Comparison of ENCODE assay signal across 16 cellular contexts in the genomic region with DNA sequence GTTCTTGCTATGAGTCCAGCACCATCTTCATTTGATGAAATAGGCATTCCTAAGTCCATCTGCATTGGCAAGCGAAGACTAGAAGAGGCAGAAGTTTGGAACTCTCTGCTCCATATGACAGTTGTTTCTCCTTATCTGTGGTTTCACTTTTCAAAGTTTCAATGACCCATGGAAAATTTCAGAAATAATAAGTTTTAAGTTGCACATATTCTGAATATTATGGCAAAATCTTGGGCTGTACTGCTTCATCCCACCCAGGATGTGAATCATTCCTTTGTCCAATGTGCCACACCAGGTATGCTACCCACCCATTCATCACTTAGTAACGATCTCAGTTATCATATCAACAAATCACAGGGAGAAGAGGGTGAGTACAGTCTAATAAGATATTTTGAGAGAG.
"Had no signal": no experiment of that assay in that cellular context is flagged by ENCODE, and none has a peak within 500 bp of the region (broad histone marks: within the 10 kb centered on the region; RNA-seq: fewer than 3 reads in every experiment).

No MANE protein-coding gene starts in this region.

- H3K4me1 ChIP-seq: right atrium auricular region had no signal

- H3K27me3 ChIP-seq: adrenal gland, body of pancreas, esophagus muscularis mucosa, right atrium auricular region, thyroid gland had no signal

- ATAC-seq: activated naive CD4-positive, alpha-beta T cell treated with anti-CD3 and anti-CD28 coated beads, Interleukin-2, amount 50 U/mL, for 72 hours; body of pancreas had no signal

- H3K36me3 ChIP-seq: adrenal gland, esophagus muscularis mucosa, left ventricle myocardium inferior, right atrium auricular region, thyroid gland had no signal

- DNase-seq: activated CD4-positive, alpha-beta T cell treated with anti-CD3 and anti-CD28 coated beads, Interleukin-2, amount 50 U/mL, for 4 hours; activated gamma-delta T cell; adrenal gland; body of pancreas; effector CD8-positive, alpha-beta T cell; foreskin fibroblast; glutamatergic neuron; hypothalamus; left ventricle myocardium inferior; stimulated activated CD4-positive, alpha-beta T cell treated with anti-CD3 and anti-CD28 coated beads, Interleukin-2, amount 100 ng/mL, for 24 hours; stimulated activated naive CD4-positive, alpha-beta T cell treated with Interleukin-2 at 50 U/mL for 16 hours; thyroid gland had no signal

- FAIRE-seq: TTC549 had no signal

- H3K27ac ChIP-seq: adrenal gland, body of pancreas, esophagus muscularis mucosa, left ventricle myocardium inferior, right atrium auricular region, thyroid gland had no signal

- H3K9me3 ChIP-seq: adrenal gland, body of pancreas, esophagus muscularis mucosa, thyroid gland had no signal

- H3K4me3 ChIP-seq: adrenal gland, body of pancreas, esophagus muscularis mucosa, left ventricle myocardium inferior, right atrium auricular region, thyroid gland had no signal
